Comparison of ENCODE assay signal across 1 cellular context in genomic region chr17:77375917-77376651, GRCh38.
TF ChIP-seq lines count a peak whose summit lies in the region.

No MANE protein-coding gene starts in this region.

TF ChIP-seq in SK-N-SH, 30 proteins besides CTCF, POLR2A, EP300 and RAD21 (continued from another document):
- TF ChIP-seq POLR2AphosphoS5 (IDR thresholded peaks at IDR 0.05; ENCODE audit: low read depth, low read length) (no peak), YY1 (IDR thresholded peaks at IDR 0.05; ENCODE audit: low read depth) (no peak), NRF1 (IDR thresholded peaks at IDR 0.05; ENCODE audit: low read depth, low read length) (no peak), MEF2A (IDR thresholded peaks at IDR 0.05; ENCODE audit: borderline replicate concordance, low read depth) (no peak), FOSL2 (IDR thresholded peaks at IDR 0.05; ENCODE audit: borderline replicate concordance, low read depth) (no peak), FOXM1 (IDR thresholded peaks at IDR 0.05; ENCODE audit: low read depth) (no peak), PBX3 (IDR thresholded peaks at IDR 0.05) (0 out of 2 replicates have a peak, but pooled peaks have one; percentile 30), CHD2 (IDR thresholded peaks at IDR 0.05; ENCODE audit: low read length, partially characterized antibody) (peak; percentile 94), GABPA (IDR thresholded peaks at IDR 0.05; ENCODE audit: low read depth) (no peak), TCF12 (IDR thresholded peaks at IDR 0.05) (peak; percentile 51; the same call in 1 of the 2 replicates), ZBTB33 (IDR thresholded peaks at IDR 0.05; ENCODE audit: borderline replicate concordance, low read depth) (no peak)
